Comparison of ENCODE assay signal across 8 cellular contexts in genomic region chr3:45593708-45594601, GRCh38. TPM values are rescaled to one million over a fixed set of nuclear protein-coding genes. Genes with fewer than 3 reads are reported as not detected.
DNase-seq lines count a peak whose midpoint lies in the region; ATAC-seq and TF ChIP-seq lines count a peak whose summit lies in the region.

No MANE protein-coding gene starts in this region.

- peaks cover 42% of the 10 kb centered on the region for H3K79me2 ChIP-seq in GM23338 (replicated peaks; ENCODE audit: insufficient read depth)

- peak overlapping the region; percentile 88 for H3K4me3 ChIP-seq in GM06990 (replicated peaks; ENCODE audit: low read depth, low read length)
- H3K4me3 ChIP-seq in GM23338: peak overlapping the region; percentile 82
- peak overlapping the region; percentile 86 for H3K4me3 ChIP-seq in skeletal muscle satellite cell (ENCODE audit: low read length)

- peak; percentile 83 for ATAC-seq in GM23338
- ATAC-seq in HG02938 (IDR thresholded peaks at IDR 0.05; ENCODE audit: unreplicated experiment): no peak

- TF ChIP-seq CTCF in GM06990 (IDR thresholded peaks at IDR 0.05; ENCODE audit: insufficient read depth, low read length, poor library complexity, severe bottlenecking) (no peak), GM23338 (conservative IDR thresholded peaks at IDR 0.05; ENCODE audit: low read depth in 2 of 2) (no peak)

- H2AFZ ChIP-seq in GM23338: peak overlapping the region; percentile 98

- H3K27ac ChIP-seq in GM23338 (ENCODE audit: low read depth): peak overlapping the region; percentile 85; the same call in 1 of the 2 replicates

- H3K4me1 ChIP-seq in GM23338 (ENCODE audit: insufficient read depth): peaks cover 28% of the 10 kb centered on the region
- H3K4me1 ChIP-seq in skeletal muscle satellite cell (ENCODE audit: control insufficient read depth, insufficient read depth, low read length): peaks cover 50% of the 10 kb centered on the region

- H3K27me3 ChIP-seq in GM06990 (replicated peaks; ENCODE audit: control insufficient read depth, insufficient read depth, low read length): no peaks in the 10 kb centered on the region
- H3K27me3 ChIP-seq in GM23338 (ENCODE audit: insufficient read depth): no peaks in the 10 kb centered on the region
- H3K27me3 ChIP-seq in skeletal muscle satellite cell (ENCODE audit: control insufficient read depth, insufficient read depth, low read length): no peaks in the 10 kb centered on the region

- peak overlapping the region; percentile 98 for H3K4me2 ChIP-seq in GM23338
- peak overlapping the region; percentile 95 for H3K4me2 ChIP-seq in skeletal muscle satellite cell (ENCODE audit: low read length)

- no peaks in the 10 kb centered on the region for H3K9me2 ChIP-seq in GM23338 (ENCODE audit: insufficient read depth)

- peak overlapping the region; percentile 82 for H3K4me3 Mint-ChIP-seq in GM23338
- H3K4me3 Mint-ChIP-seq in T-helper 2 cell treated with Interferon-gamma antibody and Interleukin-4, amounts not matched to agents 5 μg/mL and 100 μg/mL, for 36 hours: peak overlapping the region; percentile 81

- H3K36me3 ChIP-seq in GM06990 (ENCODE audit: control insufficient read depth, insufficient read depth, low read length) (peaks cover 4% of the 10 kb centered on the region), GM23338 (ENCODE audit: insufficient read depth) (peaks cover 3% of the 10 kb centered on the region; the same call in 1 of the 2 replicates), skeletal muscle satellite cell (ENCODE audit: insufficient read depth, low read length) (no peaks in the 10 kb centered on the region)

- H4K20me1 ChIP-seq in GM23338 (replicated peaks; ENCODE audit: insufficient read depth): 0 out of 2 replicates have a peak, but pooled peaks cover 7% of the 10 kb centered on the region

- peak overlapping the region; percentile 92 for H3K9ac ChIP-seq in skeletal muscle satellite cell (ENCODE audit: low read depth, low read length)

- H3K9me3 Mint-ChIP-seq in GM23338: peaks cover 25% of the 10 kb centered on the region
- no peaks in the 10 kb centered on the region for H3K9me3 Mint-ChIP-seq in T-helper 2 cell treated with Interferon-gamma antibody and Interleukin-4, amounts not matched to agents 5 μg/mL and 100 μg/mL, for 36 hours

- peak; percentile 88 for DNase-seq in GM06990 (ENCODE audit: extremely low read depth, insufficient read length)
- DNase-seq in GM23338 (ENCODE audit: low spot score): peak; percentile 85
- peak; percentile 82 for DNase-seq in LoVo (ENCODE audit: low spot score)
- peak; percentile 83 for DNase-seq in T-helper 2 cell treated with Interferon-gamma antibody and Interleukin-4, amounts not matched to agents 5 μg/mL and 100 μg/mL, for 36 hours (ENCODE audit: low spot score)
- peak; percentile 89 for DNase-seq in astrocyte of the hippocampus (ENCODE audit: low read depth, low spot score)
- DNase-seq in hypothalamus (lab: John Stamatoyannopoulos, UW): peak in 29 of 51 donors; percentile 12 to 73 (median 51)

- H3K9me3 ChIP-seq in skeletal muscle satellite cell (replicated peaks; ENCODE audit: low read length): no peaks in the 10 kb centered on the region

- H3F3A ChIP-seq in GM23338 (replicated peaks; ENCODE audit: low read depth): peaks cover 7% of the 10 kb centered on the region; the same call in 1 of the 2 replicates

- H3K27ac Mint-ChIP-seq in GM23338: no peak overlapping the region
- peak overlapping the region; percentile 88 for H3K27ac Mint-ChIP-seq in T-helper 2 cell treated with Interferon-gamma antibody and Interleukin-4, amounts not matched to agents 5 μg/mL and 100 μg/mL, for 36 hours

- H3K36me3 Mint-ChIP-seq in GM23338 (ENCODE audit: low read depth): peaks cover 24% of the 10 kb centered on the region
- peaks cover 32% of the 10 kb centered on the region for H3K36me3 Mint-ChIP-seq in T-helper 2 cell treated with Interferon-gamma antibody and Interleukin-4, amounts not matched to agents 5 μg/mL and 100 μg/mL, for 36 hours (ENCODE audit: low read depth)

- peaks cover 30% of the 10 kb centered on the region for H3K4me1 Mint-ChIP-seq in GM23338
- H3K4me1 Mint-ChIP-seq in T-helper 2 cell treated with Interferon-gamma antibody and Interleukin-4, amounts not matched to agents 5 μg/mL and 100 μg/mL, for 36 hours (ENCODE audit: low read depth): peaks cover 45% of the 10 kb centered on the region

- H3K27me3 Mint-ChIP-seq in GM23338 (ENCODE audit: insufficient read depth, low read depth, poor library complexity): peaks cover 4% of the 10 kb centered on the region
- H3K27me3 Mint-ChIP-seq in T-helper 2 cell treated with Interferon-gamma antibody and Interleukin-4, amounts not matched to agents 5 μg/mL and 100 μg/mL, for 36 hours (ENCODE audit: low read depth): peaks cover 9% of the 10 kb centered on the region

TF ChIP-seq in GM23338, 12 proteins besides CTCF, POLR2A, EP300 and RAD21 (continues in another document):
- no peak for TF ChIP-seq EZH2phosphoT487 (IDR thresholded peaks at IDR 0.05; ENCODE audit: unreplicated experiment)
- TF ChIP-seq, protein P1, sequence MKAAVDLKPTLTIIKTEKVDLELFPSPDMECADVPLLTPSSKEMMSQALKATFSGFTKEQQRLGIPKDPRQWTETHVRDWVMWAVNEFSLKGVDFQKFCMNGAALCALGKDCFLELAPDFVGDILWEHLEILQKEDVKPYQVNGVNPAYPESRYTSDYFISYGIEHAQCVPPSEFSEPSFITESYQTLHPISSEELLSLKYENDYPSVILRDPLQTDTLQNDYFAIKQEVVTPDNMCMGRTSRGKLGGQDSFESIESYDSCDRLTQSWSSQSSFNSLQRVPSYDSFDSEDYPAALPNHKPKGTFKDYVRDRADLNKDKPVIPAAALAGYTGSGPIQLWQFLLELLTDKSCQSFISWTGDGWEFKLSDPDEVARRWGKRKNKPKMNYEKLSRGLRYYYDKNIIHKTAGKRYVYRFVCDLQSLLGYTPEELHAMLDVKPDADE (IDR thresholded peaks at IDR 0.05): no peak
- TF ChIP-seq EZH2 (IDR thresholded peaks at IDR 0.05; ENCODE audit: low read depth, unreplicated experiment): no peak
- no peak for TF ChIP-seq ZNF114 (CRISPR knock-in tag; IDR thresholded peaks at IDR 0.05)
- peak; percentile 29; the same call in 1 of the 2 replicates for TF ChIP-seq CREB1 (CRISPR knock-in tag; IDR thresholded peaks at IDR 0.05; ENCODE audit: low read depth)
- no peak for TF ChIP-seq ZNF462 (CRISPR knock-in tag; IDR thresholded peaks at IDR 0.05)
- TF ChIP-seq ZNF331 (CRISPR knock-in tag; IDR thresholded peaks at IDR 0.05; ENCODE audit: low read depth): no peak

RNA-seq across cellular contexts. Expression of gene LIMD1, which starts 0.6 kb away (rescaled TPM):
- 21.8 and 31.5 TPM in 2 replicates for total RNA-seq in GM23338 (2014; rRNA removed; shearing (Covaris generic))
- 8.3 and 10.2 TPM in 2 replicates for polyA plus RNA-seq in GM23338 (2016; fragmentation: Nextera tagmentation; extraction: Ambion mirVana)
- 23.8 and 26.4 TPM in 2 replicates for total RNA-seq in skeletal muscle satellite cell (2012; rRNA removed)
